In the genomic region with DNA sequence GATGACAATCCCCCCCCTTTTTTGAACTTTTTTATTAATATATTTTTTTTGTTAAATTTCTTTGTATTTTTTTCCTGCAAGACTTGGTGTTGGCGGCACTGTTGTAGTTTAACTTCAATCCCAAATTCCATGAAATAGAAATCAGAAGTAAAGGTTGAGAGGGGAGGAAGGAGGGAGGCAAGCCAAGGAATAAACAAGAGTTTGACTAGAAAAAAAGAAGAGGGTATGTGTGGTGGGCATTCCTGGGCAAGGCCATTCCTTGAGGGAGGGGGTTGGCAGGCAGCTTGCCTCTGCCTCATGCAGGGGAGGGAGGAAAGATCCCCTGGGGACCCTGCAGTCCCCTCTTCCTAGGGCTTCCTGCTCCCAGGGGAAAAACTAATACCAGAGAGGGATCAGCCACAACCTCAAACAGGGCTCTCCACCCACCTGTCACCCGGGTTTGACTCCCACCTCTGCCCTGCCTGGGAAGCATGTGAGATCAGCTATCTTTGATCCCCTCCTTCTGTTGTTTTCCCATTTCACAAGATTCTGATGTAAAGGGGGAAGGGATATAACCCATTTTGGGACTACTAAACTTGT, we compare ENCODE assay signal across 8 cellular contexts. TPM values are rescaled to one million over a fixed set of nuclear protein-coding genes. Genes with fewer than 3 reads are reported as not detected.
A peak's percentile ranks its signal among the peaks of the same experiment; 100 is the strongest.
DNase-seq lines count a peak whose midpoint lies in the region; ATAC-seq and TF ChIP-seq lines count a peak whose summit lies in the region.

No MANE protein-coding gene starts in this region.

- H4K91ac ChIP-seq in mesenchymal stem cell (ENCODE audit: low read length): no peak overlapping the region

- H3K4me1 ChIP-seq in heart right ventricle (peaks cover 2 to 38% (median 17%) of the 10 kb centered on the region in 9 donors), mesenchymal stem cell (ENCODE audit: control insufficient read depth, insufficient read depth, low read depth, low read length) (peaks cover 15% of the 10 kb centered on the region), vagina (peaks cover 23% of the 10 kb centered on the region)

- peak overlapping the region; percentile 6 to 29 for H3K4ac ChIP-seq in mesenchymal stem cell (ENCODE audit: low read depth in 1 of 2, low read length in 2 of 2)

- peak overlapping the region; percentile 88 for H3K9ac ChIP-seq in mesenchymal stem cell (ENCODE audit: low read length)

- no peak overlapping the region for H2BK15ac ChIP-seq in mesenchymal stem cell (ENCODE audit: low read depth, poor library complexity, severe bottlenecking)

- no peak overlapping the region for H2BK120ac ChIP-seq in mesenchymal stem cell (ENCODE audit: low read depth, low read length)

- no peak overlapping the region for H3K14ac ChIP-seq in mesenchymal stem cell (ENCODE audit: low read length in 2 of 2)

- intact Hi-C loops in heart right ventricle (cut with DNase I) (loop anchor here in 3 of 10 donors (10.0 kb wide), 2 partner anchors 243 to 303 kb away; partner anchors contain the start of gene PABPN1 (in 2 of the 3)), Right ventricle myocardium superior (cut with DNase I) (loop anchor here (10.0 kb wide), 2 partner anchors 243 to 303 kb away; partner anchors contain the start of gene PABPN1), vagina (cut with DNase I) (no loop called here)

- no peak for DNase-seq in heart right ventricle
- DNase-seq in Right ventricle myocardium superior: no peak
- DNase-seq in astrocyte of the cerebellum (ENCODE audit: low read depth): no peak
- DNase-seq in mesenchymal stem cell: no peak
- DNase-seq in vagina (ENCODE audit: extremely low spot score in 2 of 2): no peak
- no peak for DNase-seq in AG20443 (ENCODE audit: low spot score)
- no peak for DNase-seq in RPMI8226

- 74 to 79% methylated on average over 2 of the region's 2 CpGs for WGBS in heart right ventricle, 2 donors
- WGBS in mesenchymal stem cell: 100% methylated on average over 1 of the region's 2 CpGs

- H3K9me3 ChIP-seq in heart right ventricle: no peaks in the 10 kb centered on the region
- H3K9me3 ChIP-seq in mesenchymal stem cell (ENCODE audit: control insufficient read depth, low read length): no peaks in the 10 kb centered on the region
- H3K9me3 ChIP-seq in vagina: no peaks in the 10 kb centered on the region

- H3K27me3 ChIP-seq in heart right ventricle: peaks cover 0 to 16% (median 2%) of the 10 kb centered on the region in 7 donors
- peaks cover 23 to 27% of the 10 kb centered on the region in 2 experiments for H3K27me3 ChIP-seq in mesenchymal stem cell (ENCODE audit: control insufficient read depth in 1 of 2, insufficient read depth in 1 of 2, low read length in 2 of 2)
- H3K27me3 ChIP-seq in vagina: no peaks in the 10 kb centered on the region

- no peak overlapping the region for H2BK12ac ChIP-seq in mesenchymal stem cell (ENCODE audit: low read length in 2 of 2)

- no peak overlapping the region for H3K18ac ChIP-seq in mesenchymal stem cell (ENCODE audit: low read depth in 1 of 2, low read length in 2 of 2)

- TF ChIP-seq CTCF in heart right ventricle (IDR thresholded peaks at IDR 0.05): no peak
- no peak for TF ChIP-seq CTCF in astrocyte of the cerebellum (IDR thresholded peaks at IDR 0.05; ENCODE audit: low read depth, low read length, missing control alignments)
- TF ChIP-seq CTCF in vagina (IDR thresholded peaks at IDR 0.05): no peak

- H2BK5ac ChIP-seq in mesenchymal stem cell (ENCODE audit: low read depth, low read length, poor library complexity, severe bottlenecking): no peak overlapping the region

- in situ Hi-C loops in astrocyte of the cerebellum (cut with HindIII; ENCODE audit: low sequenced_read_pairs): no loop called here

- no peak overlapping the region for H3K23ac ChIP-seq in mesenchymal stem cell (ENCODE audit: low read length in 2 of 2)

- no peak for TF ChIP-seq POLR2A in vagina (IDR thresholded peaks at IDR 0.05)

- H3K27ac ChIP-seq in heart right ventricle (peak overlapping the region in 8 of 10 donors; percentile 61 to 90 (median 71)), mesenchymal stem cell (ENCODE audit: low read length, poor library complexity, severe bottlenecking) (no peak overlapping the region), vagina (peak overlapping the region; percentile 85)

- no peak for ATAC-seq in heart right ventricle
- no peak for ATAC-seq in Right ventricle myocardium superior (ENCODE audit: poor library complexity)
- ATAC-seq in HG03159 (IDR thresholded peaks at IDR 0.05; ENCODE audit: unreplicated experiment): no peak

- peaks cover 33% of the 10 kb centered on the region for H3K79me1 ChIP-seq in mesenchymal stem cell (replicated peaks; ENCODE audit: low read length, poor library complexity, severe bottlenecking)

- peak overlapping the region; percentile 32 for H4K8ac ChIP-seq in mesenchymal stem cell (ENCODE audit: low read length)

- no peak overlapping the region for H3K4me2 ChIP-seq in mesenchymal stem cell (ENCODE audit: low read length, poor library complexity, severe bottlenecking)

- H3K4me3 ChIP-seq in heart right ventricle (peak overlapping the region in 9 of 10 donors; percentile 59 to 78 (median 61)), astrocyte of the cerebellum (ENCODE audit: low read depth, low read length) (peak overlapping the region; percentile 67), mesenchymal stem cell (ENCODE audit: insufficient read depth in 1 of 2, low read depth in 1 of 2, low read length in 2 of 2) (peak overlapping the region in 1 of 2 experiments; percentile 80), vagina (peak overlapping the region in 1 of 2 donors; percentile 65)

- H2AK5ac ChIP-seq in mesenchymal stem cell (ENCODE audit: low read length, severe bottlenecking): peak overlapping the region; percentile 33

- no peak overlapping the region for H2AFZ ChIP-seq in mesenchymal stem cell (ENCODE audit: low read depth, low read length)

- peaks cover 0 to 30% (median 0%) of the 10 kb centered on the region in 9 donors for H3K36me3 ChIP-seq in heart right ventricle
- H3K36me3 ChIP-seq in mesenchymal stem cell (ENCODE audit: control insufficient read depth in 1 of 2, insufficient read depth in 2 of 2, low read depth in 1 of 2, low read length in 2 of 2): peaks cover 3 to 33% of the 10 kb centered on the region in 2 experiments
- H3K36me3 ChIP-seq in vagina: peaks cover 0 to 3% of the 10 kb centered on the region in 2 donors

RNA-seq across cellular contexts. Expression of gene AP1G2, which starts 0.5 kb away (rescaled TPM):
- total RNA-seq in heart right ventricle (10 to 100 TPM in 5 of 10 donors, 1 to 10 TPM in 5; 6.6 to 19.9 (median 9.9) TPM), Right ventricle myocardium superior (10.7 TPM), vagina (122 TPM)
- 10 to 100 TPM; 10.4 to 58.5 TPM for polyA plus RNA-seq in heart right ventricle
- polyA plus RNA-seq in mesenchymal stem cell (2013, experiment 1 of 2): 33.4 TPM
- 33.4 TPM for polyA plus RNA-seq in mesenchymal stem cell (2013, experiment 2 of 2)

RNA-seq across cellular contexts. Expression of gene JPH4, which starts 10.5 kb away (rescaled TPM):
- under 1 TPM in 9 of 10 donors, not detected in 1; 0.06 to 0.38 (median 0.15) TPM for total RNA-seq in heart right ventricle
- under 1 TPM; 0.07 to 0.22 TPM for polyA plus RNA-seq in heart right ventricle
- total RNA-seq in Right ventricle myocardium superior: 0.13 TPM
- polyA plus RNA-seq in mesenchymal stem cell (2013, experiment 1 of 2): 0.04 TPM
- polyA plus RNA-seq in mesenchymal stem cell (2013, experiment 2 of 2): 0.03 TPM
- 10.6 TPM for total RNA-seq in vagina

RNA-seq across cellular contexts. Expression of gene THTPA, which starts 12.0 kb away (rescaled TPM):
- 10 to 100 TPM; 15.8 to 27.9 (median 18.0) TPM for total RNA-seq in heart right ventricle
- 10 to 100 TPM in 1 of 2 donors, 1 to 10 TPM in 1; 8.7 to 20.8 TPM for polyA plus RNA-seq in heart right ventricle
- 15.4 TPM for total RNA-seq in Right ventricle myocardium superior
- 7.2 TPM for polyA plus RNA-seq in mesenchymal stem cell (2013, experiment 1 of 2)
- 7.1 TPM for polyA plus RNA-seq in mesenchymal stem cell (2013, experiment 2 of 2)
- total RNA-seq in vagina: 15.0 TPM

RNA-seq across cellular contexts. Expression of gene ZFHX2, which starts 16.5 kb away (rescaled TPM):
- total RNA-seq in heart right ventricle (1 to 10 TPM in 5 of 10 donors, under 1 TPM in 5; 0.57 to 1.9 (median 1.1) TPM), Right ventricle myocardium superior (0.97 TPM), vagina (0.74 TPM)
- polyA plus RNA-seq in heart right ventricle: 1 to 10 TPM in 1 of 2 donors, under 1 TPM in 1; 0.25 to 1.0 TPM
- polyA plus RNA-seq in mesenchymal stem cell (2013, experiment 1 of 2): 0.19 TPM
- 0.23 TPM for polyA plus RNA-seq in mesenchymal stem cell (2013, experiment 2 of 2)
